Comparison of ENCODE assay signal across 9 cellular contexts in genomic region chr19:5974721-5975387, GRCh38. TPM values are rescaled to one million over a fixed set of nuclear protein-coding genes. Genes with fewer than 3 reads are reported as not detected.
DNase-seq lines count a peak whose midpoint lies in the region; ATAC-seq, FAIRE-seq and TF ChIP-seq lines count a peak whose summit lies in the region.
"Had no signal": no experiment of that assay in that cellular context is flagged by ENCODE, and none has a peak within 500 bp of the region (broad histone marks: within the 10 kb centered on the region; RNA-seq: fewer than 3 reads in every experiment).

No MANE protein-coding gene starts in this region.

- H3K4me1 Mint-ChIP-seq in CD8-positive, alpha-beta memory T cell = peaks cover 69 to 89% (median 82%) of the 10 kb centered on the region in 3 donors
- H3K4me1 Mint-ChIP-seq in neural progenitor cell = peaks cover 38% of the 10 kb centered on the region

- H3K27me3 Mint-ChIP-seq in CD8-positive, alpha-beta memory T cell = peaks cover 0 to 2% of the 10 kb centered on the region in 2 donors
- peaks cover 4% of the 10 kb centered on the region for H3K27me3 Mint-ChIP-seq in neural progenitor cell (ENCODE audit: insufficient read depth, low read depth)

- peaks cover 61% of the 10 kb centered on the region for H3K4me1 ChIP-seq in CD8-positive, alpha-beta memory T cell (ENCODE audit: insufficient read depth, low read length)
- H3K4me1 ChIP-seq in K562 (replicated peaks in 1 of 2; ENCODE audit: control insufficient read depth in 2 of 2, insufficient read depth in 2 of 2, low read length in 2 of 2) = peaks cover 13 to 33% of the 10 kb centered on the region in 2 experiments; a peak in 4 of 5 replicates
- peaks cover 5% of the 10 kb centered on the region for H3K4me1 ChIP-seq in neural progenitor cell
- peaks cover 4 to 25% of the 10 kb centered on the region in 2 experiments; a peak in 3 of 4 replicates for H3K4me1 ChIP-seq in SK-N-SH (ENCODE audit: control insufficient read depth in 1 of 2, insufficient read depth in 2 of 2, low read depth in 1 of 2, low read length in 1 of 2)
- H3K4me1 ChIP-seq in sigmoid colon = peaks cover 0 to 73% (median 61%) of the 10 kb centered on the region in 4 donors

- H3K79me2 ChIP-seq in K562 (ENCODE audit: control insufficient read depth, insufficient read depth, low read length) (peaks cover 98% of the 10 kb centered on the region), neural progenitor cell (ENCODE audit: low read depth) (peaks cover 91% of the 10 kb centered on the region), SK-N-SH (ENCODE audit: insufficient read depth) (peaks cover 96% of the 10 kb centered on the region)

- no TSS peak for BruUV-seq in K562 (replicated peaks; lab: Mats Ljungman, UMichigan)

- POLR2A ChIA-PET in CD8-positive, alpha-beta memory T cell (lab: Charles Lee) = interaction anchor here (1.3 kb wide), 1 partner anchor 71 kb away, joined by 3 read pairs; the partner anchor contains the start of gene NDUFA11
- POLR2A ChIA-PET in K562 (lab: Yijun Ruan, JAX) = no interaction called here
- POLR2A ChIA-PET in SK-N-SH (lab: Yijun Ruan, JAX) = no interaction called here

- in situ Hi-C loops in K562 (cut with MboI) = no loop called here

- no peak for TF ChIP-seq EP300 in K562 (IDR thresholded peaks at IDR 0.05; ENCODE audit: low read length)
- TF ChIP-seq EP300 in SK-N-SH (IDR thresholded peaks at IDR 0.05; ENCODE audit: borderline replicate concordance in 1 of 2, low read depth in 1 of 2, low read length in 1 of 2) = no peak
- no peak for TF ChIP-seq EP300 in sigmoid colon (IDR thresholded peaks at IDR 0.05)

- whole genome bisulfite sequencing in K562 (ENCODE audit: insufficient coverage, low coverage, missing lambda C conversion rate) = 94% methylated on average over 9 of the region's 10 CpGs
- WGBS in SK-N-SH (ENCODE audit: low lambda C conversion rate) = 92% methylated on average over 10 of the region's 10 CpGs
- WGBS in sigmoid colon, 2 donors = 26 to 61% methylated on average over 10 of the region's 10 CpGs

- H3K9me3 ChIP-seq in CD8-positive, alpha-beta memory T cell (ENCODE audit: low read length) = no peaks in the 10 kb centered on the region
- no peaks in the 10 kb centered on the region for H3K9me3 ChIP-seq in K562 (replicated peaks; ENCODE audit: control insufficient read depth, insufficient read depth, low read depth, low read length)
- H3K9me3 ChIP-seq in neural progenitor cell (ENCODE audit: low read depth) = no peaks in the 10 kb centered on the region
- H3K9me3 ChIP-seq in SK-N-SH = no peaks in the 10 kb centered on the region
- no peaks in the 10 kb centered on the region for H3K9me3 ChIP-seq in sigmoid colon

- no peak overlapping the region for H3K4me3 ChIP-seq in CD8-positive, alpha-beta memory T cell (ENCODE audit: low read length)
- no peak overlapping the region for H3K4me3 ChIP-seq in K562
- H3K4me3 ChIP-seq in neural progenitor cell = no peak overlapping the region
- H3K4me3 ChIP-seq in SK-N-SH (ENCODE audit: low read depth in 2 of 2, low read length in 1 of 2) = no peak overlapping the region
- no peak overlapping the region for H3K4me3 ChIP-seq in sigmoid colon
- H3K4me3 ChIP-seq: PC-9 had no signal

- TF ChIP-seq POLR2A in K562 (conservative IDR thresholded peaks at IDR 0.05) (no peak), sigmoid colon (IDR thresholded peaks at IDR 0.05) (no peak)

- H3K9me1 ChIP-seq in K562 (ENCODE audit: control insufficient read depth, insufficient read depth, low read length) = peaks cover 7% of the 10 kb centered on the region

- peak; percentile 26 for FAIRE-seq in K562 (lab: Jason Lieb, UNC)

- TF ChIP-seq RAD21 in K562 (CRISPR knock-in tag; conservative IDR thresholded peaks at IDR 0.05 in 1 of 2, IDR thresholded peaks at IDR 0.05 in 1 of 2) = no peak
- no peak for TF ChIP-seq RAD21 in SK-N-SH (IDR thresholded peaks at IDR 0.05; ENCODE audit: low read length)

- DNase-seq in CD8-positive, alpha-beta memory T cell = peak in 2 of 5 donors; percentile 58 to 73
- DNase-seq in NAMALWA (ENCODE audit: low spot score) (peak; percentile 41), K562 (ENCODE audit: extremely low read depth in 1 of 4, low spot score in 3 of 4) (no peak), neural progenitor cell (ENCODE audit: low spot score) (no peak), DMS 273 treated with DMSO at 0.1 percent for 48 hours (lab: John Stamatoyannopoulos, UW) (no peak), SK-N-SH (no peak), sigmoid colon (no peak)
- DNase-seq: PC-9 had no signal

- peaks cover 0 to 54% (median 3%) of the 10 kb centered on the region in 3 donors for H3K36me3 Mint-ChIP-seq in CD8-positive, alpha-beta memory T cell
- H3K36me3 Mint-ChIP-seq in neural progenitor cell = peaks cover 13% of the 10 kb centered on the region

- H4K20me1 ChIP-seq in K562 (replicated peaks; ENCODE audit: control insufficient read depth, insufficient read depth, low read length) = peaks cover 16% of the 10 kb centered on the region
- H4K20me1 ChIP-seq in neural progenitor cell (ENCODE audit: low read depth) = peaks cover 74% of the 10 kb centered on the region
- H4K20me1 ChIP-seq in SK-N-SH (ENCODE audit: insufficient read depth) = peaks cover 65% of the 10 kb centered on the region

- TF ChIP-seq CTCF in K562 (IDR thresholded peaks at IDR 0.05 in 2 of 3, conservative IDR thresholded peaks at IDR 0.05 in 1 of 3; ENCODE audit: insufficient read depth in 2 of 3, low read depth in 1 of 3, low read length in 3 of 3) (no peak), neural progenitor cell (IDR thresholded peaks at IDR 0.05) (no peak), SK-N-SH (IDR thresholded peaks at IDR 0.05) (no peak), sigmoid colon (IDR thresholded peaks at IDR 0.05) (no peak)

- no peaks in the 10 kb centered on the region for H3K9me2 ChIP-seq in SK-N-SH

- H3K27me3 ChIP-seq in CD8-positive, alpha-beta memory T cell (ENCODE audit: insufficient read depth, low read length, poor library complexity, severe bottlenecking) = no peaks in the 10 kb centered on the region
- H3K27me3 ChIP-seq in K562 (ENCODE audit: control insufficient read depth in 2 of 2, insufficient read depth in 2 of 2, low read length in 2 of 2) (no peaks in the 10 kb centered on the region; a peak in 1 of 5 replicates), neural progenitor cell (no peaks in the 10 kb centered on the region), SK-N-SH (ENCODE audit: insufficient read depth) (no peaks in the 10 kb centered on the region), sigmoid colon (no peaks in the 10 kb centered on the region)

- CTCF ChIA-PET in CD8-positive, alpha-beta memory T cell (lab: Charles Lee) = interaction anchor here (0.9 to 1.6 kb wide), 2 partner anchors 14 to 26 kb away, joined by 3 to 4 read pairs; no protein-coding TSS in a partner anchor
- CTCF ChIA-PET in K562 (lab: Yijun Ruan, JAX; ENCODE audit: low intra/inter-chr PET ratio) (no interaction called here), SK-N-SH (lab: Yijun Ruan, JAX) (interaction anchor here (0.9 to 6.5 kb wide), 6 partner anchors 8 to 171 kb away, joined by 3 to 67 read pairs (median 4); no protein-coding TSS in a partner anchor)

- no peak for ATAC-seq in K562
- ATAC-seq in GM18867 (IDR thresholded peaks at IDR 0.05; ENCODE audit: unreplicated experiment) = no peak

- intact Hi-C loops in K562 (cut with micrococcal nuclease) (no loop called here), sigmoid colon (cut with DNase I) (loop anchor here (5.0 kb wide), 1 partner anchor 183 kb away; the partner anchor contains the start of gene DUS3L)

- H3K36me3 ChIP-seq in CD8-positive, alpha-beta memory T cell (ENCODE audit: insufficient read depth, low read length) = peaks cover 13% of the 10 kb centered on the region
- H3K36me3 ChIP-seq in K562 (ENCODE audit: control insufficient read depth, insufficient read depth, low read length) (peaks cover 61% of the 10 kb centered on the region), neural progenitor cell (no peaks in the 10 kb centered on the region), SK-N-SH (replicated peaks in 1 of 2; ENCODE audit: control insufficient read depth in 1 of 2, insufficient read depth in 2 of 2, low read length in 1 of 2) (peaks cover 23 to 38% of the 10 kb centered on the region in 2 experiments), sigmoid colon (peaks cover 0 to 18% (median 2%) of the 10 kb centered on the region in 4 donors)

- H3K27ac Mint-ChIP-seq in CD8-positive, alpha-beta memory T cell = peak overlapping the region in 7 of 8 donors; percentile 44 to 93 (median 66)
- H3K27ac Mint-ChIP-seq in neural progenitor cell = no peak overlapping the region

- H3K9ac ChIP-seq in K562 (ENCODE audit: insufficient read depth in 1 of 2, low read depth in 2 of 2, low read length in 2 of 2) (peak overlapping the region in 1 of 2 experiments; percentile 6; a peak in 1 of 4 replicates), neural progenitor cell (peak overlapping the region; percentile 49), SK-N-SH (no peak overlapping the region)

- H3K4me3 Mint-ChIP-seq in CD8-positive, alpha-beta memory T cell = peak overlapping the region; percentile 46 to 96 (median 75)
- peak overlapping the region; percentile 57 for H3K4me3 Mint-ChIP-seq in neural progenitor cell

- H2AFZ ChIP-seq in K562 (ENCODE audit: low read depth, low read length) (no peak overlapping the region), neural progenitor cell (replicated peaks) (no peak overlapping the region), SK-N-SH (ENCODE audit: low read depth) (no peak overlapping the region)
- H2AFZ ChIP-seq: PC-9 had no signal

- no peak overlapping the region for H3K27ac ChIP-seq in CD8-positive, alpha-beta memory T cell (ENCODE audit: low read depth, low read length)
- no peak overlapping the region for H3K27ac ChIP-seq in K562 (ENCODE audit: extremely low read depth, low read depth, low read length)
- no peak overlapping the region for H3K27ac ChIP-seq in neural progenitor cell
- H3K27ac ChIP-seq in SK-N-SH (ENCODE audit: low read depth in 2 of 2, low read length in 1 of 2) = no peak overlapping the region
- no peak overlapping the region for H3K27ac ChIP-seq in sigmoid colon
- H3K27ac ChIP-seq: PC-9 had no signal

- no peak overlapping the region for H3K4me2 ChIP-seq in K562 (ENCODE audit: insufficient read depth, low read length)
- no peak overlapping the region for H3K4me2 ChIP-seq in neural progenitor cell
- H3K4me2 ChIP-seq in SK-N-SH = no peak overlapping the region
- H3K4me2 ChIP-seq: PC-9 had no signal

- no peaks in the 10 kb centered on the region for H3K9me3 Mint-ChIP-seq in CD8-positive, alpha-beta memory T cell
- H3K9me3 Mint-ChIP-seq in neural progenitor cell = no peaks in the 10 kb centered on the region

- peaks cover 12% of the 10 kb centered on the region for H3F3A ChIP-seq in neural progenitor cell (ENCODE audit: low read depth)
- H3F3A ChIP-seq in SK-N-SH (replicated peaks; ENCODE audit: insufficient read depth) = peaks cover 9% of the 10 kb centered on the region

RNA-seq across cellular contexts. Expression of gene RANBP3, which starts 3.1 kb away (rescaled TPM):
- 10 to 100 TPM; 94.8 to 97.6 TPM for total RNA-seq in CD8-positive, alpha-beta memory T cell
- polyA plus RNA-seq in CD8-positive, alpha-beta memory T cell = 9.7 TPM
- total RNA-seq in K562 (2011; cell fraction: chromatin; rRNA removed; ENCODE audit: low replicate concordance) = 101 and 160 TPM in 2 replicates
- 112 and 117 TPM in 2 replicates for total RNA-seq in K562 (2011; cell fraction: nucleolus; rRNA removed)
- 92.0 and 98.2 TPM in 2 replicates for total RNA-seq in K562 (2011; cell fraction: nucleoplasm; rRNA removed)
- total RNA-seq in K562 (2014; rRNA removed) (63.2 and 82.2 TPM in 2 replicates), K562 (2014; rRNA removed; fragmentation: Illumina TruSeq; extraction: Trizol) (42.0 and 48.5 TPM in 2 replicates), K562 (2015; rRNA removed; fragmentation: Illumina TruSeq; extraction: Trizol) (54.4 and 66.7 TPM in 2 replicates), K562 (2021) (63.1 and 70.3 TPM in 2 replicates), neural progenitor cell (ENCODE audit: low replicate concordance) (77.8 and 83.5 TPM in 2 replicates), sigmoid colon (10 to 100 TPM; 63.1 to 86.4 (median 82.7) TPM)
- polyA plus RNA-seq in K562 (2011; rRNA removed) (46.6 and 57.6 TPM in 2 replicates), K562 (2014; fragmentation: Illumina TruSeq; extraction: Trizol) (68.9 and 81.9 TPM in 2 replicates), K562 (2014; fragmentation: Nextera tagmentation; extraction: Ambion mirVana) (1 to 10 TPM in 1 of 2 experiments, under 1 TPM in 1; 0.90 to 1.8 TPM), K562 (2014; rRNA removed) (84.7 and 95.1 TPM in 2 replicates), SK-N-SH (2012; rRNA removed) (71.8 and 84.0 TPM in 2 replicates), sigmoid colon (10 to 100 TPM; 27.0 to 47.5 (median 27.6) TPM)
- 70.4 and 122 TPM in 2 replicates for polyA plus RNA-seq in K562 (2011; cell fraction: cytosol; rRNA removed)
- polyA plus RNA-seq in K562 (2011; cell fraction: nucleus; rRNA removed) = 84.9 and 193 TPM in 2 replicates
- polyA plus RNA-seq in K562 (2012) = 65.4 and 79.1 TPM in 2 replicates
- polyA minus RNA-seq in K562 (2011; rRNA and poly(A)+ RNA removed) = 29.0 and 45.3 TPM in 2 replicates
- 53.6 and 66.7 TPM in 2 replicates for polyA minus RNA-seq in K562 (2011; cell fraction: cytosol; rRNA and poly(A)+ RNA removed)
- polyA minus RNA-seq in K562 (2011; cell fraction: nucleus; rRNA and poly(A)+ RNA removed) = 32.7 and 38.9 TPM in 2 replicates
- 38.5 and 46.3 TPM in 2 replicates for polyA plus RNA-seq in SK-N-SH (2012; cell fraction: cytosol; rRNA removed)
- polyA plus RNA-seq in SK-N-SH (2012; cell fraction: nucleus; rRNA removed) = 102 and 210 TPM in 2 replicates
